In genomic region chr13:99575376-99575775, GRCh38 we compare ENCODE assay signal across 27 cellular contexts. TPM values are rescaled to one million over a fixed set of nuclear protein-coding genes. Genes with fewer than 3 reads are reported as not detected.
DNase-seq lines count a peak whose midpoint lies in the region; ATAC-seq, FAIRE-seq and TF ChIP-seq lines count a peak whose summit lies in the region.
"Had no signal": no experiment of that assay in that cellular context is flagged by ENCODE, and none has a peak within 500 bp of the region (broad histone marks: within the 10 kb centered on the region; RNA-seq: fewer than 3 reads in every experiment).

No MANE protein-coding gene starts in this region.

- no peak for TF ChIP-seq RAD21 in H1 (IDR thresholded peaks at IDR 0.05 in 1 of 2, conservative IDR thresholded peaks at IDR 0.05 in 1 of 2; ENCODE audit: low read depth in 2 of 2, low read length in 2 of 2)

- H3K4me1 Mint-ChIP-seq in stimulated activated naive B cell treated with anti-CD40 and anti-IgM and Interleukin-4, amounts not matched to agents 10 μg/mL and 1 μg/mL and 100 μg/mL, for 72 hours, result no peaks in the 10 kb centered on the region

- no peak overlapping the region for H2BK12ac ChIP-seq in H1 (ENCODE audit: low read depth, low read length)

- no peaks in the 10 kb centered on the region for H3K9me3 Mint-ChIP-seq in stimulated activated naive B cell treated with anti-CD40 and anti-IgM and Interleukin-4, amounts not matched to agents 10 μg/mL and 1 μg/mL and 100 μg/mL, for 72 hours
- H3K9me3 Mint-ChIP-seq: CD4-positive, CD25-positive, alpha-beta regulatory T cell; T-cell had no signal

- no peak overlapping the region for H2BK20ac ChIP-seq in H1 (ENCODE audit: low read length)

- intact Hi-C loops in ovary (cut with DNase I), result no loop called here

- H3K4ac ChIP-seq in H1 (replicated peaks; ENCODE audit: insufficient read length, low read depth, low read length), result no peak overlapping the region

- H4K8ac ChIP-seq in H1 (ENCODE audit: extremely low read depth, insufficient read depth, low read length), result no peak overlapping the region

- H3K14ac ChIP-seq in H1 (ENCODE audit: insufficient read length), result no peak overlapping the region

- H2AK5ac ChIP-seq in H1 (ENCODE audit: low read depth, low read length), result no peak overlapping the region

- H3K36me3 ChIP-seq in H1 (ENCODE audit: control insufficient read depth in 2 of 4, insufficient read depth in 4 of 4, low read length in 3 of 4), result no peaks in the 10 kb centered on the region
- no peaks in the 10 kb centered on the region for H3K36me3 ChIP-seq in ovary
- H3K36me3 ChIP-seq: SJCRH30 had no signal

- H3K4me3 Mint-ChIP-seq in stimulated activated naive B cell treated with anti-CD40 and anti-IgM and Interleukin-4, amounts not matched to agents 10 μg/mL and 1 μg/mL and 100 μg/mL, for 72 hours, result no peak overlapping the region

- no peak overlapping the region for H4K91ac ChIP-seq in H1 (replicated peaks; ENCODE audit: insufficient read length, low read length)

- peak; percentile 10 to 25 for ATAC-seq in stimulated activated naive B cell treated with anti-CD40 and anti-IgM and Interleukin-4, amounts not matched to agents 10 μg/mL and 1 μg/mL and 100 μg/mL, for 72 hours (replicated peaks)

- H3K27ac Mint-ChIP-seq in stimulated activated naive B cell treated with anti-CD40 and anti-IgM and Interleukin-4, amounts not matched to agents 10 μg/mL and 1 μg/mL and 100 μg/mL, for 72 hours, result no peak overlapping the region
- H3K27ac Mint-ChIP-seq: T-cell had no signal

- H4K20me1 ChIP-seq in H1 (replicated peaks in 1 of 2; ENCODE audit: control insufficient read depth in 1 of 2, insufficient read depth in 2 of 2, low read length in 2 of 2), result no peaks in the 10 kb centered on the region

- no peak overlapping the region for H4K5ac ChIP-seq in H1 (ENCODE audit: insufficient read length, low read depth, low read length)

- FAIRE-seq in H1 (lab: Jason Lieb, UNC), result no peak
- FAIRE-seq: GM12878, RCC 7860 had no signal

- H3K79me1 ChIP-seq in H1 (ENCODE audit: low read depth, low read length), result no peaks in the 10 kb centered on the region; the same call in 1 of the 2 replicates

- TF ChIP-seq EP300 in H1 (IDR thresholded peaks at IDR 0.05; ENCODE audit: borderline replicate concordance in 1 of 2, low read depth in 2 of 2, low read length in 2 of 2) (no peak), ovary (IDR thresholded peaks at IDR 0.05) (no peak)

- no peak overlapping the region for H2AFZ ChIP-seq in H1 (ENCODE audit: low read length)

- H2BK5ac ChIP-seq in H1 (ENCODE audit: low read depth, low read length), result no peak overlapping the region

- H3K56ac ChIP-seq in H1 (replicated peaks; ENCODE audit: insufficient read length, low read depth, low read length), result no peak overlapping the region

- no peak overlapping the region for H3K9ac ChIP-seq in H1 (replicated peaks in 1 of 4; ENCODE audit: extremely low read depth in 1 of 4, low read depth in 3 of 4, low read length in 3 of 4)

- no peak overlapping the region for H3K4me2 ChIP-seq in H1 (ENCODE audit: insufficient read depth in 1 of 2, low read depth in 2 of 2, low read length in 2 of 2)

- H3K79me2 ChIP-seq in H1 (ENCODE audit: control insufficient read depth in 1 of 2, insufficient read depth in 2 of 2, low read length in 2 of 2), result no peaks in the 10 kb centered on the region

- H2BK120ac ChIP-seq in H1 (replicated peaks; ENCODE audit: low read depth, low read length), result no peak overlapping the region

- CTCF ChIA-PET in H1 (lab: Charles Lee; ENCODE audit: partially characterized antibody), result interaction anchor here (0.6 to 0.7 kb wide), 3 partner anchors 35 to 132 kb away, joined by 3 read pairs; no protein-coding TSS in a partner anchor

- H3K23ac ChIP-seq in H1 (ENCODE audit: insufficient read length), result no peak overlapping the region

- H3K4me3 ChIP-seq in H1 (ENCODE audit: extremely low read depth in 1 of 4, insufficient read depth in 2 of 4, low read depth in 3 of 4, low read length in 4 of 4) (no peak overlapping the region), ovary (no peak overlapping the region)
- H3K4me3 ChIP-seq: GM12878, SJCRH30 had no signal

- H3K36me3 Mint-ChIP-seq in stimulated activated naive B cell treated with anti-CD40 and anti-IgM and Interleukin-4, amounts not matched to agents 10 μg/mL and 1 μg/mL and 100 μg/mL, for 72 hours, result no peaks in the 10 kb centered on the region
- H3K36me3 Mint-ChIP-seq: CD4-positive, CD25-positive, alpha-beta regulatory T cell; T-cell had no signal

- H3K27me3 ChIP-seq in H1 (replicated peaks in 1 of 4; ENCODE audit: control insufficient read depth in 3 of 4, extremely low read depth in 1 of 4, insufficient read depth in 3 of 4, low read length in 3 of 4) (no peaks in the 10 kb centered on the region), ovary (no peaks in the 10 kb centered on the region)
- H3K27me3 ChIP-seq: SJCRH30 had no signal

- H3K23me2 ChIP-seq in H1 (ENCODE audit: low read depth, low read length), result no peaks in the 10 kb centered on the region

- TF ChIP-seq CTCF in H1 (IDR thresholded peaks at IDR 0.05; ENCODE audit: control extremely low read depth in 1 of 3, insufficient read depth in 1 of 3, low read depth in 1 of 3, low read length in 3 of 3), result no peak
- no peak for TF ChIP-seq CTCF in ovary (IDR thresholded peaks at IDR 0.05)

- H3K4me1 ChIP-seq in H1 (replicated peaks in 1 of 4; ENCODE audit: control insufficient read depth in 3 of 4, insufficient read depth in 4 of 4, low read length in 3 of 4), result no peaks in the 10 kb centered on the region; a peak in 1 of 7 replicates
- peaks cover 4% of the 10 kb centered on the region for H3K4me1 ChIP-seq in ovary (ENCODE audit: insufficient read depth)
- H3K4me1 ChIP-seq: SJCRH30 had no signal

- H3K27me3 Mint-ChIP-seq in stimulated activated naive B cell treated with anti-CD40 and anti-IgM and Interleukin-4, amounts not matched to agents 10 μg/mL and 1 μg/mL and 100 μg/mL, for 72 hours, result no peaks in the 10 kb centered on the region
- H3K27me3 Mint-ChIP-seq: CD4-positive, CD25-positive, alpha-beta regulatory T cell; T-cell had no signal

- 63% methylated on average over 12 of the region's 13 CpGs; no CpG with 5 or more reads in 1 of the 2 experiments for WGBS in H1 (ENCODE audit: extremely low coverage in 1 of 2, insufficient coverage in 1 of 2, insufficient read length in 1 of 2, insufficient replicate concordance in 2 of 2, low coverage in 1 of 2, low lambda C conversion rate in 2 of 2, missing lambda C conversion rate in 1 of 2), 2 experiments
- WGBS in ovary, 3 donors, result 50 to 61% (median 56%) methylated on average over 13 of the region's 13 CpGs

- POLR2A ChIA-PET in H1 (lab: Charles Lee; ENCODE audit: partially characterized antibody), result interaction anchor here (1.3 kb wide), 1 partner anchor 9 kb away, joined by 3 read pairs; no protein-coding TSS in a partner anchor

- H3K9me3 ChIP-seq in H1 (ENCODE audit: insufficient read depth in 2 of 2, low read depth in 1 of 2, low read length in 1 of 2) (no peaks in the 10 kb centered on the region; a peak in 1 of 4 replicates), ovary (no peaks in the 10 kb centered on the region)
- H3K9me3 ChIP-seq: SJCRH30 had no signal

- H3K27ac ChIP-seq in H1 (ENCODE audit: low read depth, low read length) (no peak overlapping the region), ovary (no peak overlapping the region)
- H3K27ac ChIP-seq: 22Rv1, SJCRH30 had no signal

- H3K18ac ChIP-seq in H1 (ENCODE audit: extremely low read depth, low read length), result no peak overlapping the region

- TF ChIP-seq POLR2A in H1 (IDR thresholded peaks at IDR 0.05; ENCODE audit: control extremely low read depth in 1 of 2, low read depth in 2 of 2, low read length in 2 of 2), result no peak
- no peak for TF ChIP-seq POLR2A in ovary (IDR thresholded peaks at IDR 0.05)

- H2BK15ac ChIP-seq in H1 (ENCODE audit: low read length), result no peak overlapping the region

- DNase-seq in NCI-H146 (lab: John Stamatoyannopoulos, UW) (peak; percentile 52), NCI-H146 treated with DMSO at 0.1 percent for 48 hours (lab: John Stamatoyannopoulos, UW; ENCODE audit: unreplicated experiment) (no peak), NCI-H69 (lab: John Stamatoyannopoulos, UW) (peak; percentile 10), H1 (ENCODE audit: low read depth in 1 of 2, low spot score in 2 of 2) (peak in 1 of 2 experiments; percentile 71), D341Med (ENCODE audit: low spot score) (no peak), ovary (no peak), CD1c-positive myeloid dendritic cell (ENCODE audit: extremely low spot score) (no peak)
- DNase-seq in stimulated activated naive B cell treated with anti-CD40 and anti-IgM and Interleukin-4, amounts not matched to agents 10 μg/mL and 1 μg/mL and 100 μg/mL, for 72 hours, result no peak
- DNase-seq: ACHN, COR-L47, DMS 273 treated with DMSO at 0.1 percent for 48 hours, DMS79 treated with DMSO at 0.1 percent for 48 hours, KBM-7, NCI-H1092 treated with DMSO at 0.1 percent for 48 hours, NCI-H1694, NCI-H2081, NCI-H2171, NCI-H345, NCI-H524, NCI-H82, OCI-M1, SJCRH30 had no signal

TF ChIP-seq in H1, 55 proteins besides CTCF, POLR2A, EP300 and RAD21 (continues in another document):
- TF ChIP-seq CTBP2 (IDR thresholded peaks at IDR 0.05; ENCODE audit: borderline replicate concordance, insufficient read depth, insufficient read length, low read length), result no peak
- TF ChIP-seq PHF8 (conservative IDR thresholded peaks at IDR 0.05; ENCODE audit: low read depth, low read length), result no peak
- TF ChIP-seq MAX (IDR thresholded peaks at IDR 0.05), result peak; percentile 3; the same call in 1 of the 2 replicates
- 0 out of 2 replicates have a peak, but pooled peaks have one; percentile 16 for TF ChIP-seq E2F6 (IDR thresholded peaks at IDR 0.05)
- no peak for TF ChIP-seq HDAC6 (IDR thresholded peaks at IDR 0.05; ENCODE audit: low read depth, low read length)

RNA-seq across cellular contexts. Expression of gene CLYBL, which starts 31.1 kb away (rescaled TPM):
- 9.8 and 11.3 TPM in 2 replicates for total RNA-seq in H1 (2021; fragmentation: NEBNext Ultra II Directional; extraction: Animal tissue kit (Norgen Biotek cat#: 25700))
- 5.2 and 9.2 TPM in 2 replicates for polyA plus RNA-seq in H1 (2011; rRNA removed)
- 9.0 TPM for polyA plus RNA-seq in H1 (2011; cell fraction: cytosol; rRNA removed)
- polyA plus RNA-seq in H1 (2011; cell fraction: nucleus; rRNA removed), result 8.9 TPM
- 10.6 to 17.4 TPM (median 12.6 TPM) in 4 replicates for polyA plus RNA-seq in H1 (2012, experiment 1 of 2)
- polyA plus RNA-seq in H1 (2012, experiment 2 of 2), result 7.1 TPM
- 14.7 TPM for polyA plus RNA-seq in H1 (2013, experiment 1 of 2)
- polyA plus RNA-seq in H1 (2013, experiment 2 of 2), result 12.4 TPM
- polyA minus RNA-seq in H1 (2011; rRNA and poly(A)+ RNA removed), result 3.0 and 9.0 TPM in 2 replicates
- polyA minus RNA-seq in H1 (2011; cell fraction: cytosol; rRNA and poly(A)+ RNA removed), result 3.5 TPM
- 17.8 TPM for polyA minus RNA-seq in H1 (2011; cell fraction: nucleus; rRNA and poly(A)+ RNA removed)
- 1 to 10 TPM; 2.0 to 7.3 (median 5.7) TPM for total RNA-seq in ovary
- 10 to 100 TPM in 1 of 2 donors, 1 to 10 TPM in 1; 1.9 to 18.7 TPM for polyA plus RNA-seq in ovary

Comparison
In these comparisons a context has a peak if more than half of its experiments do, and no peak if none do; other contexts are left out.
1. DNase-seq: peak in NCI-H146 (single experiment) and NCI-H69 (single experiment); none in NCI-H146 treated with DMSO at 0.1 percent for 48 hours (single experiment), stimulated activated naive B cell treated with anti-CD40 and anti-IgM and Interleukin-4, amounts not matched to agents 10 μg/mL and 1 μg/mL and 100 μg/mL, for 72 hours (single experiment), D341Med (single experiment), ovary (0 of 5) and CD1c-positive myeloid dendritic cell (single experiment).